In genomic region chr21:14523234-14523633, GRCh38 we compare ENCODE assay signal across 8 cellular contexts.
DNase-seq lines count a peak whose midpoint lies in the region; ATAC-seq and TF ChIP-seq lines count a peak whose summit lies in the region.

No MANE protein-coding gene starts in this region.

- DNase-seq in NOMO-1 treated with dmso at 0.1 percent for 144 hours (lab: John Stamatoyannopoulos, UW; ENCODE audit: unreplicated experiment) = peak; percentile 32
- peak; percentile 11 to 24 for DNase-seq in erythroblast (lab: John Stamatoyannopoulos, UW)
- DNase-seq in cerebellar nuclear complex (lab: John Stamatoyannopoulos, UW) = no peak
- DNase-seq in central memory CD4-positive, alpha-beta T cell = no peak
- no peak for DNase-seq in NCI-H69 (lab: John Stamatoyannopoulos, UW)
- DNase-seq in NCI-H226 = no peak

- ATAC-seq in GM18868 (IDR thresholded peaks at IDR 0.05; ENCODE audit: unreplicated experiment) = peak; percentile 81
- peak; percentile 91 for ATAC-seq in HG02623 (IDR thresholded peaks at IDR 0.05; ENCODE audit: unreplicated experiment)

- no peak for TF ChIP-seq POLR2A in erythroblast (IDR thresholded peaks at IDR 0.05; ENCODE audit: low read length)

Comparison
In these comparisons a context has a peak if more than half of its experiments do, and no peak if none do; other contexts are left out.
1. DNase-seq: peak in NOMO-1 treated with dmso at 0.1 percent for 144 hours (single experiment) and erythroblast (2 of 2); none in cerebellar nuclear complex (0 of 2), central memory CD4-positive, alpha-beta T cell (single experiment), NCI-H69 (single experiment) and NCI-H226 (single experiment).